In genomic region chr3:52056968-52057805, GRCh38 we compare ENCODE assay signal across 1 cellular context.
A peak's percentile ranks its signal among the peaks of the same experiment; 100 is the strongest.
TF ChIP-seq lines count a peak whose summit lies in the region.

No MANE protein-coding gene starts in this region.

TF ChIP-seq in HepG2, 621 proteins besides CTCF, POLR2A, EP300 and RAD21 (continued from another document and continues in another):
- TF ChIP-seq ZNF24 (IDR thresholded peaks at IDR 0.05) (no peak), ZBED4 (CRISPR knock-in tag; IDR thresholded peaks at IDR 0.05; ENCODE audit: borderline replicate concordance) (no peak), SMAD9 (CRISPR knock-in tag; IDR thresholded peaks at IDR 0.05) (no peak), ZFP90 (CRISPR knock-in tag; IDR thresholded peaks at IDR 0.05; ENCODE audit: borderline replicate concordance) (no peak), TOPORS (CRISPR knock-in tag; IDR thresholded peaks at IDR 0.05) (no peak), NR0B2 (CRISPR knock-in tag; IDR thresholded peaks at IDR 0.05) (peak; percentile 28; the same call in 1 of the 2 replicates), NFE2 (CRISPR knock-in tag; IDR thresholded peaks at IDR 0.05) (no peak), CEBPB (IDR thresholded peaks at IDR 0.05; ENCODE audit: borderline replicate concordance, low read depth, low read length) (no peak), ISX (CRISPR knock-in tag; conservative IDR thresholded peaks at IDR 0.05) (no peak), GTF3A (CRISPR knock-in tag; conservative IDR thresholded peaks at IDR 0.05) (no peak), ZNF251 (CRISPR knock-in tag; IDR thresholded peaks at IDR 0.05) (no peak), SMAD1 (CRISPR knock-in tag; IDR thresholded peaks at IDR 0.05; ENCODE audit: borderline replicate concordance, low read depth) (0 out of 2 replicates have a peak, but pooled peaks have one; percentile 58), MAZ (IDR thresholded peaks at IDR 0.05; ENCODE audit: borderline replicate concordance, low read depth, low read length) (no peak), MAZ (CRISPR knock-in tag; IDR thresholded peaks at IDR 0.05; ENCODE audit: low read depth) (no peak; the same call in 1 of the 2 replicates), CENPX (CRISPR knock-in tag; IDR thresholded peaks at IDR 0.05) (no peak), ZNF724P (CRISPR knock-in tag; IDR thresholded peaks at IDR 0.05; ENCODE audit: borderline replicate concordance) (no peak), ZNF430 (CRISPR knock-in tag; IDR thresholded peaks at IDR 0.05) (peak; percentile 89; the same call in 1 of the 2 replicates), KDM5A (IDR thresholded peaks at IDR 0.05; ENCODE audit: borderline replicate concordance, low read length) (no peak), ATF4 (CRISPR knock-in tag; IDR thresholded peaks at IDR 0.05) (no peak), AKAP8 (CRISPR knock-in tag; IDR thresholded peaks at IDR 0.05) (no peak), BCL3 (CRISPR knock-in tag; IDR thresholded peaks at IDR 0.05) (no peak), CREB3 (CRISPR knock-in tag; IDR thresholded peaks at IDR 0.05) (no peak), ZBTB43 (CRISPR knock-in tag; conservative IDR thresholded peaks at IDR 0.05) (no peak), KMT2A (CRISPR knock-in tag; IDR thresholded peaks at IDR 0.05) (no peak), THAP7 (CRISPR knock-in tag; IDR thresholded peaks at IDR 0.05) (no peak), ATF3 (CRISPR knock-in tag; IDR thresholded peaks at IDR 0.05) (no peak), KLF16 (CRISPR knock-in tag; IDR thresholded peaks at IDR 0.05) (peak in 1 of 2 experiments; percentile 35; a peak in 1 of 4 replicates), LCORL (IDR thresholded peaks at IDR 0.05) (no peak), LCORL (CRISPR knock-in tag; IDR thresholded peaks at IDR 0.05) (no peak), ZNF891 (CRISPR knock-in tag; IDR thresholded peaks at IDR 0.05) (no peak), ZNF501 (CRISPR knock-in tag; IDR thresholded peaks at IDR 0.05) (peak; percentile 71), RBFOX2 (IDR thresholded peaks at IDR 0.05; ENCODE audit: low read depth, low read length) (peak; percentile 61), SRF (IDR thresholded peaks at IDR 0.05; ENCODE audit: low read depth, low read length) (no peak), NKX3-1 (CRISPR knock-in tag; IDR thresholded peaks at IDR 0.05) (no peak), ZBTB49 (CRISPR knock-in tag; IDR thresholded peaks at IDR 0.05; ENCODE audit: borderline replicate concordance) (no peak), ZNF740 (CRISPR knock-in tag; IDR thresholded peaks at IDR 0.05) (no peak), ZNF280B (CRISPR knock-in tag; IDR thresholded peaks at IDR 0.05; ENCODE audit: borderline replicate concordance) (no peak; the same call in 1 of the 2 replicates), ZBTB20 (CRISPR knock-in tag; IDR thresholded peaks at IDR 0.05; ENCODE audit: borderline replicate concordance, low read depth) (no peak), CBX1 (IDR thresholded peaks at IDR 0.05; ENCODE audit: low read depth) (no peak), MTF2 (CRISPR knock-in tag; IDR thresholded peaks at IDR 0.05; ENCODE audit: borderline replicate concordance) (no peak), CHD2 (IDR thresholded peaks at IDR 0.05; ENCODE audit: low read depth, low read length) (no peak), MED1 (CRISPR knock-in tag; IDR thresholded peaks at IDR 0.05) (peak; percentile 27; the same call in 1 of the 2 replicates), ZNF512B (CRISPR knock-in tag; IDR thresholded peaks at IDR 0.05; ENCODE audit: borderline replicate concordance) (no peak), PLSCR1 (CRISPR knock-in tag; IDR thresholded peaks at IDR 0.05; ENCODE audit: borderline replicate concordance) (no peak), ZMYM2 (CRISPR knock-in tag; IDR thresholded peaks at IDR 0.05) (no peak), ZNF577 (CRISPR knock-in tag; IDR thresholded peaks at IDR 0.05; ENCODE audit: borderline replicate concordance, low read depth) (no peak), ZNF441 (CRISPR knock-in tag; IDR thresholded peaks at IDR 0.05; ENCODE audit: borderline replicate concordance) (0 out of 2 replicates have a peak, but pooled peaks have one; percentile 21), SRSF9 (IDR thresholded peaks at IDR 0.05; ENCODE audit: borderline replicate concordance, insufficient read depth, low read depth, low read length, poor library complexity, severe bottlenecking) (no peak), ZNF263 (CRISPR knock-in tag; IDR thresholded peaks at IDR 0.05) (no peak)
